Comparison of ENCODE assay signal across 8 cellular contexts in the genomic region with DNA sequence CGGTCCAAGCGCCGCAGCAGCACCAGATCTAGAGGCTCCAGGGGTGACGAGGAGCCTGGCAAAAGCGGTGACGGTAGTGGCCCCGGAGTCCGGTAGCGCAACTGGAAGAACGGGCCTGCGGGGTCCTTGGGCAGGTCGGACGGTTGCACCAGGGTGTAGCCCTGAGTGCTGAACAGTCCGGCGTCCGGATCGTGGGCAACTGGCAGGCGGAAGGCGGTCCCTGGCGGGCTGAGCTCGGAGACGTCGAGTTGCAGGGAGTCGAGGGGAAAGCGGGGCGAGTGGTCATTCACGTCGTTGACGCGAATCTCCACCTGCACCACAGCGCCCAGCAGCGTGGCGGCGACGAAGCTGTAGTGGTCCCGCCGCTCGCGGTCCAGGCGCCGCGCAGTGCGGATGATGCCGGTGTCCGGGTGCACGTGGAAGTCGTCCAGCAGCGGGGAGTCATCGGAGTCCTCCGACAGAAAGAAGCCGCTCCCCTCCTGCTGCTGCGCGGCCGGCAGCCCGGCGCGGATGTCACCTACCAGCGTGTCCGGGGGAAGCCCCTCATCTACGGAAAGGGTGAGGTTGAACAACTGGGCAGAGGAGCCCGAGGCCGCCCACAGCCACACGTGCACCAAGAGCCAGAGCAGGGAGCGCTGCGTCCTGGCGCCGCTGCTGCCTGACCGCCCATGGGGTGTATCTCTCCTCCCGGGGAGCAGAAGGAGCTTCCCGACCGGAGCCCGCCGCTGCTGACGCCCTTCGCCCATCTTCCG. TPM values are rescaled to one million over a fixed set of nuclear protein-coding genes. Genes with fewer than 3 reads are reported as not detected.
DNase-seq lines count a peak whose midpoint lies in the region; ATAC-seq and TF ChIP-seq lines count a peak whose summit lies in the region.

No MANE protein-coding gene starts in this region.

- TF ChIP-seq CTCF in coronary artery (IDR thresholded peaks at IDR 0.05): no peak

- no peak overlapping the region for H3K27ac ChIP-seq in coronary artery

- H3K9me3 ChIP-seq in mucosa of stomach (ENCODE audit: control insufficient read depth, low read length): no peaks in the 10 kb centered on the region

- ATAC-seq in GM19463 (IDR thresholded peaks at IDR 0.05; ENCODE audit: unreplicated experiment): peak; percentile 70
- peak; percentile 41 for ATAC-seq in HG03558 (IDR thresholded peaks at IDR 0.05; ENCODE audit: extremely low read depth, unreplicated experiment)

- no peaks in the 10 kb centered on the region for H3K36me3 ChIP-seq in mucosa of stomach (ENCODE audit: control insufficient read depth, insufficient read depth, low read length)

- in situ Hi-C loops in Caki2 (cut with HindIII; ENCODE audit: low pct_unique_long_range_greater_than_20kb, low sequenced_read_pairs): no loop called here

- H3K4me3 ChIP-seq in coronary artery (peak overlapping the region; percentile 69), mucosa of stomach (ENCODE audit: low read length) (no peak overlapping the region)

- peaks cover 42% of the 10 kb centered on the region for H3K27me3 ChIP-seq in mucosa of stomach (ENCODE audit: control insufficient read depth, insufficient read depth, low read length)

- DNase-seq in Caki2 (ENCODE audit: low read depth) (peak; percentile 3), coronary artery (ENCODE audit: low spot score) (no peak), SHP77 (lab: John Stamatoyannopoulos, UW) (no peak), cortex of kidney (lab: John Stamatoyannopoulos, UW) (no peak), NCI-H1048 (lab: John Stamatoyannopoulos, UW) (no peak)

- H3K9ac ChIP-seq in mucosa of stomach (ENCODE audit: low read length): peak overlapping the region; percentile 26

- H3K4me1 ChIP-seq in mucosa of stomach (ENCODE audit: control insufficient read depth, insufficient read depth, low read length): peaks cover 5% of the 10 kb centered on the region

RNA-seq across cellular contexts. Expression of a gene that starts 0.8 kb away (rescaled TPM):
- total RNA-seq in Caki2 (2014; rRNA removed; shearing (Covaris generic); ENCODE audit: low replicate concordance): 0.34 and 3.0 TPM in 2 replicates

RNA-seq across cellular contexts. Expression of a gene that starts 59.4 kb away (rescaled TPM):
- total RNA-seq in Caki2 (2014; rRNA removed; shearing (Covaris generic); ENCODE audit: low replicate concordance): 62.1 and 105 TPM in 2 replicates
